In the genomic region with DNA sequence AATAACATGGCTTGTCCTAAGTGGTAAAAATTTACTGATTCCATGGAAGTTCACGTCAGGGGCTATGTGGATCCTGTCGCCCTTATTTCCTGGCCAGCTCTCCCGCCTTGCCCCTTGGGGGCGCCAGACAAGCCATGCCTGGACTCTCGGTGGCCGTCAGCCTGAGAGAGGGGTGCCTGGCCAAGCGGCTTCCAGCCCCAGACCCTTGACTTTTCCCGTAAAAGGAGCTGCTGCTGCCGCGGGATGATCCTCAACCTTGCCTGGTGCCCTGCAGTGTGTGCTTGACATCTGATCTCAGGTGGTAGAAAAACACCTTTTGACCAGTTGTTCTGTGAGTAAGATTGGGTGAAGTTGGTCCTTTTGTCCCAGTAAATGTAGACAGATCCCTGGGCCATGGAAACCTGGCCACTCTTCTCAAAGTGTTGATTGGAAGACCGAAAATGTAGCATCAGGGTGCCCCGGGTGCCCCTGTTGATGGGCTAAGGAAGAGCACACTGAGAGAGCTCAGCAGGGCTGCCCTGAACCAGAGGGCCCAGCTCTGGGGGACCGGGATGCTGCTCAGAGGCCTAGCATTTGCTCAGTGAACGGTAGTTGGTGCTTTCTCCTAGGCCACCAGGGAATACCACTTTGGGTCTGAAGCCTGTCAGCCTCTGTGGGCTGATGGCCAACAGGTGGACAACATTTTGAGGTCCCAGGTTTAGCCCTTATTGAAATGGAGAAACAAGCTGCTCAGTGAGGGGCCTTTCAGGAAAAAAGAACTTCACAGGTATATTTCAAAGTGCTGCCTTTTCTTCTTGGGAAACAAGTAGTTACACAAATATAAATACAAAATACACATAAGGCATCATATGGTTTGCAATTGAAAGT, we compare ENCODE assay signal across 17 cellular contexts.
DNase-seq lines count a peak whose midpoint lies in the region; ATAC-seq, FAIRE-seq and TF ChIP-seq lines count a peak whose summit lies in the region.
"Had no signal": no experiment of that assay in that cellular context is flagged by ENCODE, and none has a peak within 500 bp of the region (broad histone marks: within the 10 kb centered on the region; RNA-seq: fewer than 3 reads in every experiment).

No MANE protein-coding gene starts in this region.

- TF ChIP-seq EP300 in H1 (IDR thresholded peaks at IDR 0.05; ENCODE audit: borderline replicate concordance in 1 of 2, low read depth in 2 of 2, low read length in 2 of 2) = no peak

- no peak overlapping the region for H3K4ac ChIP-seq in H1 (replicated peaks; ENCODE audit: insufficient read length, low read depth, low read length)

- no peak overlapping the region for H3K27ac Mint-ChIP-seq in mesothelial cell of epicardium
- H3K27ac Mint-ChIP-seq: activated naive CD4-positive, alpha-beta T cell treated with anti-CD3 and anti-CD28 coated beads for 36 hours; CD4-positive, alpha-beta memory T cell; natural killer cell treated with Interleukin-12 subunit alpha and Interleukin-12 subunit beta and Interleukin-15 and Interleukin-18, amount 100 ng/mL, for 72 hours had no signal

- H3K4me1 ChIP-seq in DOHH2 (ENCODE audit: control insufficient read depth, low read length) (no peaks in the 10 kb centered on the region), HCT116 (ENCODE audit: control insufficient read depth in 1 of 2, insufficient read depth in 2 of 2, low read length in 2 of 2) (no peaks in the 10 kb centered on the region), H1 (replicated peaks in 1 of 4; ENCODE audit: control insufficient read depth in 3 of 4, insufficient read depth in 4 of 4, low read length in 3 of 4) (peaks cover 2 to 9% (median 6%) of the 10 kb centered on the region in 4 experiments; a peak in 5 of 7 replicates)
- H3K4me1 ChIP-seq: vagina had no signal

- H3K36me3 Mint-ChIP-seq in mesothelial cell of epicardium = no peaks in the 10 kb centered on the region
- H3K36me3 Mint-ChIP-seq: natural killer cell treated with Interleukin-12 subunit alpha and Interleukin-12 subunit beta and Interleukin-15 and Interleukin-18, amount 100 ng/mL, for 72 hours had no signal

- no peak overlapping the region for H3K4me3 Mint-ChIP-seq in mesothelial cell of epicardium
- H3K4me3 Mint-ChIP-seq: activated naive CD4-positive, alpha-beta T cell treated with anti-CD3 and anti-CD28 coated beads for 36 hours; CD4-positive, alpha-beta memory T cell; natural killer cell treated with Interleukin-12 subunit alpha and Interleukin-12 subunit beta and Interleukin-15 and Interleukin-18, amount 100 ng/mL, for 72 hours had no signal

- POLR2A ChIA-PET in HCT116 (lab: Charles Lee) (no interaction called here), H1 (lab: Charles Lee; ENCODE audit: partially characterized antibody) (no interaction called here)

- H2BK5ac ChIP-seq in H1 (ENCODE audit: low read depth, low read length) = no peak overlapping the region

- H3K4me1 Mint-ChIP-seq in mesothelial cell of epicardium = peaks cover 45% of the 10 kb centered on the region
- H3K4me1 Mint-ChIP-seq: CD4-positive, alpha-beta memory T cell had no signal

- H3K79me1 ChIP-seq in H1 (ENCODE audit: low read depth, low read length) = no peaks in the 10 kb centered on the region

- H3K36me3 ChIP-seq in DOHH2 (ENCODE audit: control insufficient read depth, low read length) = no peaks in the 10 kb centered on the region
- H3K36me3 ChIP-seq in HCT116 (ENCODE audit: control insufficient read depth in 1 of 2, insufficient read depth in 2 of 2, low read length in 2 of 2) = no peaks in the 10 kb centered on the region
- H3K36me3 ChIP-seq in H1 (ENCODE audit: control insufficient read depth in 2 of 4, insufficient read depth in 4 of 4, low read length in 3 of 4) = no peaks in the 10 kb centered on the region
- H3K36me3 ChIP-seq: MG63, vagina had no signal

- no peak overlapping the region for H3K23ac ChIP-seq in H1 (ENCODE audit: insufficient read length)

- H2AK5ac ChIP-seq in H1 (ENCODE audit: low read depth, low read length) = no peak overlapping the region

- H4K91ac ChIP-seq in H1 (replicated peaks; ENCODE audit: insufficient read length, low read length) = no peak overlapping the region

- no peak overlapping the region for H2AFZ ChIP-seq in HCT116 (ENCODE audit: low read depth, low read length, poor library complexity, severe bottlenecking)
- no peak overlapping the region for H2AFZ ChIP-seq in H1 (ENCODE audit: low read length)

- H2BK120ac ChIP-seq in H1 (replicated peaks; ENCODE audit: low read depth, low read length) = no peak overlapping the region

- no TSS peak for BruUV-seq in HCT116 (replicated peaks; lab: Mats Ljungman, UMichigan)

- no peak overlapping the region for H3K14ac ChIP-seq in H1 (ENCODE audit: insufficient read length)

- H4K5ac ChIP-seq in H1 (ENCODE audit: insufficient read length, low read depth, low read length) = no peak overlapping the region

- H3K27ac ChIP-seq in DOHH2 (ENCODE audit: low read depth, low read length) (no peak overlapping the region), HCT116 (ENCODE audit: low read depth, low read length) (no peak overlapping the region), H1 (ENCODE audit: low read depth, low read length) (no peak overlapping the region)
- H3K27ac ChIP-seq: vagina had no signal

- no peaks in the 10 kb centered on the region for H3K9me3 Mint-ChIP-seq in mesothelial cell of epicardium
- H3K9me3 Mint-ChIP-seq: activated naive CD4-positive, alpha-beta T cell treated with anti-CD3 and anti-CD28 coated beads for 36 hours; natural killer cell treated with Interleukin-12 subunit alpha and Interleukin-12 subunit beta and Interleukin-15 and Interleukin-18, amount 100 ng/mL, for 72 hours had no signal

- H3K56ac ChIP-seq in H1 (replicated peaks; ENCODE audit: insufficient read length, low read depth, low read length) = no peak overlapping the region

- no peak overlapping the region for H2BK20ac ChIP-seq in H1 (ENCODE audit: low read length)

- H3K9me2 ChIP-seq in DOHH2 (replicated peaks; ENCODE audit: control insufficient read depth, low read length) = no peaks in the 10 kb centered on the region
- no peaks in the 10 kb centered on the region for H3K9me2 ChIP-seq in HCT116 (ENCODE audit: insufficient read depth)

- intact Hi-C loops in HCT116 (cut with micrococcal nuclease) (no loop called here), lower leg skin (cut with DNase I; ENCODE audit: low total_unique reads) (no loop called here)

- no peaks in the 10 kb centered on the region for H3K23me2 ChIP-seq in H1 (ENCODE audit: low read depth, low read length)

- RAD21 ChIA-PET in HCT116 (lab: Charles Lee; ENCODE audit: low non-redundant PET in 1 of 2, low total read pairs in 2 of 2, uncharacterized antibody in 2 of 2, unreplicated experiment in 2 of 2) = no interaction called here

- 61% methylated on average over 14 of the region's 14 CpGs; no CpG with 5 or more reads in 1 of the 2 experiments for WGBS in H1 (ENCODE audit: extremely low coverage in 1 of 2, insufficient coverage in 1 of 2, insufficient read length in 1 of 2, insufficient replicate concordance in 2 of 2, low coverage in 1 of 2, low lambda C conversion rate in 2 of 2, missing lambda C conversion rate in 1 of 2), 2 experiments
- WGBS in lower leg skin, 2 donors = 89 to 92% methylated on average over 14 of the region's 14 CpGs

- TF ChIP-seq RAD21 in HCT116 (IDR thresholded peaks at IDR 0.05; ENCODE audit: low read depth) (peak; percentile 2; the same call in 1 of the 2 replicates), H1 (IDR thresholded peaks at IDR 0.05 in 1 of 2, conservative IDR thresholded peaks at IDR 0.05 in 1 of 2; ENCODE audit: low read depth in 2 of 2, low read length in 2 of 2) (peak; percentile 74 to 79)

- H3K27me3 ChIP-seq in DOHH2 (ENCODE audit: control insufficient read depth, low read length) = no peaks in the 10 kb centered on the region
- no peaks in the 10 kb centered on the region for H3K27me3 ChIP-seq in HCT116 (ENCODE audit: insufficient read depth, low read length)
- H3K27me3 ChIP-seq in H1 (replicated peaks in 1 of 4; ENCODE audit: control insufficient read depth in 3 of 4, extremely low read depth in 1 of 4, insufficient read depth in 3 of 4, low read length in 3 of 4) = peaks cover 5 to 14% (median 10%) of the 10 kb centered on the region in 4 experiments; a peak in 6 of 7 replicates
- H3K27me3 ChIP-seq: MG63, vagina had no signal

- peaks cover 53% of the 10 kb centered on the region for H3K27me3 Mint-ChIP-seq in mesothelial cell of epicardium (ENCODE audit: low read depth)

- H4K8ac ChIP-seq in H1 (ENCODE audit: extremely low read depth, insufficient read depth, low read length) = no peak overlapping the region

- no peak overlapping the region for H3K9ac ChIP-seq in HCT116 (ENCODE audit: low read length)
- H3K9ac ChIP-seq in H1 (replicated peaks in 1 of 4; ENCODE audit: extremely low read depth in 1 of 4, low read depth in 3 of 4, low read length in 3 of 4) = no peak overlapping the region

- TF ChIP-seq POLR2A in HCT116 (IDR thresholded peaks at IDR 0.05; ENCODE audit: borderline replicate concordance, extremely low read depth, insufficient read depth, insufficient read length) (no peak), H1 (IDR thresholded peaks at IDR 0.05; ENCODE audit: control extremely low read depth in 1 of 2, low read depth in 2 of 2, low read length in 2 of 2) (no peak), lower leg skin (IDR thresholded peaks at IDR 0.05) (no peak)

- TF ChIP-seq CTCF in DOHH2 (IDR thresholded peaks at IDR 0.05; ENCODE audit: low read depth, low read length, poor library complexity, severe bottlenecking) = peak; percentile 37
- peak; percentile 6 to 58 (median 55); a peak in 4 of 6 replicates for TF ChIP-seq CTCF in HCT116 (IDR thresholded peaks at IDR 0.05 in 2 of 3, conservative IDR thresholded peaks at IDR 0.05 in 1 of 3; ENCODE audit: borderline replicate concordance in 1 of 3, insufficient read depth in 1 of 3, low read depth in 2 of 3, low read length in 2 of 3)
- peak; percentile 73 to 92 (median 89) for TF ChIP-seq CTCF in H1 (IDR thresholded peaks at IDR 0.05; ENCODE audit: control extremely low read depth in 1 of 3, insufficient read depth in 1 of 3, low read depth in 1 of 3, low read length in 3 of 3)
- TF ChIP-seq CTCF in mesothelial cell of epicardium (IDR thresholded peaks at IDR 0.05; ENCODE audit: unreplicated experiment) = peak; percentile 13
- TF ChIP-seq CTCF in lower leg skin (IDR thresholded peaks at IDR 0.05) = no peak

- no peak overlapping the region for H2BK15ac ChIP-seq in H1 (ENCODE audit: low read length)

- H3K4me3 ChIP-seq in DOHH2 (ENCODE audit: low read length) = no peak overlapping the region
- H3K4me3 ChIP-seq in HCT116 (replicated peaks in 1 of 2; ENCODE audit: low read depth in 1 of 2, low read length in 2 of 2) = no peak overlapping the region
- H3K4me3 ChIP-seq in H1 (ENCODE audit: extremely low read depth in 1 of 4, insufficient read depth in 2 of 4, low read depth in 3 of 4, low read length in 4 of 4) = no peak overlapping the region
- no peak overlapping the region for H3K4me3 ChIP-seq in lower leg skin (ENCODE audit: low read depth, poor library complexity, severe bottlenecking)
- H3K4me3 ChIP-seq: MG63 had no signal

- peak; percentile 65 for ATAC-seq in HCT116
- ATAC-seq: left colon; natural killer cell treated with Interleukin-12 subunit alpha and Interleukin-12 subunit beta and Interleukin-15 and Interleukin-18, amount 100 ng/mL, for 72 hours; stimulated activated naive CD8-positive, alpha-beta T cell treated with anti-CD3 and anti-CD28 coated beads, Interleukin-15, Interleukin-2, amounts not matched to agents 100 U/mL and 50 U/mL, for 24 hours had no signal

- H3K18ac ChIP-seq in H1 (ENCODE audit: extremely low read depth, low read length) = no peak overlapping the region

- H2BK12ac ChIP-seq in H1 (ENCODE audit: low read depth, low read length) = no peak overlapping the region

- no peaks in the 10 kb centered on the region for H4K20me1 ChIP-seq in DOHH2 (ENCODE audit: control insufficient read depth, insufficient read depth, low read depth, low read length)
- no peaks in the 10 kb centered on the region for H4K20me1 ChIP-seq in HCT116 (ENCODE audit: insufficient read depth)
- no peaks in the 10 kb centered on the region for H4K20me1 ChIP-seq in H1 (replicated peaks in 1 of 2; ENCODE audit: control insufficient read depth in 1 of 2, insufficient read depth in 2 of 2, low read length in 2 of 2)

- CTCF ChIA-PET in HCT116 (lab: Charles Lee) (no interaction called here), H1 (lab: Charles Lee; ENCODE audit: partially characterized antibody) (interaction anchor here (0.6 to 2.7 kb wide), 18 partner anchors 9 to 354 kb away, joined by 3 to 16 read pairs (median 4); no protein-coding TSS in a partner anchor)

- FAIRE-seq in H1 (lab: Jason Lieb, UNC) = no peak
- FAIRE-seq: bronchial epithelial cell, endometrium had no signal

- H3K79me2 ChIP-seq in DOHH2 (ENCODE audit: control insufficient read depth, low read length) = no peaks in the 10 kb centered on the region
- H3K79me2 ChIP-seq in HCT116 (ENCODE audit: insufficient read depth, low read length) = no peaks in the 10 kb centered on the region
- H3K79me2 ChIP-seq in H1 (ENCODE audit: control insufficient read depth in 1 of 2, insufficient read depth in 2 of 2, low read length in 2 of 2) = no peaks in the 10 kb centered on the region

- H3K4me2 ChIP-seq in DOHH2 (ENCODE audit: low read length) = no peak overlapping the region
- H3K4me2 ChIP-seq in HCT116 (ENCODE audit: low read length) = no peak overlapping the region
- no peak overlapping the region for H3K4me2 ChIP-seq in H1 (ENCODE audit: insufficient read depth in 1 of 2, low read depth in 2 of 2, low read length in 2 of 2)

- no peaks in the 10 kb centered on the region for H3F3A ChIP-seq in DOHH2 (ENCODE audit: control insufficient read depth, insufficient read depth)

- H3K9me3 ChIP-seq in DOHH2 (ENCODE audit: control insufficient read depth, insufficient read depth, low read length) (no peaks in the 10 kb centered on the region), HCT116 (ENCODE audit: control insufficient read depth in 1 of 2, insufficient read depth in 1 of 2, low read depth in 1 of 2, low read length in 2 of 2) (no peaks in the 10 kb centered on the region), H1 (ENCODE audit: insufficient read depth in 2 of 2, low read depth in 1 of 2, low read length in 1 of 2) (no peaks in the 10 kb centered on the region)
- H3K9me3 ChIP-seq: MG63, vagina had no signal

- DNase-seq in HCT116 (ENCODE audit: low read depth, low spot score) = no peak
- DNase-seq in H1 (ENCODE audit: low read depth in 1 of 2, low spot score in 2 of 2) = peak in 1 of 2 experiments; percentile 66
- no peak for DNase-seq in mesothelial cell of epicardium (ENCODE audit: low spot score in 2 of 2, unreplicated experiment in 2 of 2)
- DNase-seq in LoVo (ENCODE audit: low spot score) = no peak
- no peak for DNase-seq in midbrain (lab: John Stamatoyannopoulos, UW)
- no peak for DNase-seq in lower leg skin (ENCODE audit: low spot score in 2 of 2)
- no peak for DNase-seq in HUDEP-2 (lab: John Stamatoyannopoulos, UW; ENCODE audit: unreplicated experiment in 76 of 76)
- DNase-seq: activated naive CD4-positive, alpha-beta T cell treated with anti-CD3 and anti-CD28 coated beads for 36 hours; CD4-positive, alpha-beta memory T cell; left colon; MG63; stimulated activated naive CD8-positive, alpha-beta T cell treated with anti-CD3 and anti-CD28 coated beads, Interleukin-15, Interleukin-2, amounts not matched to agents 100 U/mL and 50 U/mL, for 24 hours had no signal

Comparison
In these comparisons a context has a peak if more than half of its experiments do, and no peak if none do; other contexts are left out.
1. CTCF ChIP-seq: peak in DOHH2 (single experiment), HCT116 (3 of 3), H1 (3 of 3) and mesothelial cell of epicardium (single experiment); none in lower leg skin (0 of 3).